ENCODE assay signal across 1 cellular context in genomic region chr5:147485046-147485445, GRCh38.
TF ChIP-seq lines count a peak whose summit lies in the region.

No MANE protein-coding gene starts in this region.

TF ChIP-seq in IMR-90, 13 proteins besides CTCF, POLR2A, EP300 and RAD21 (continued from another document):
- TF ChIP-seq ELK1 (IDR thresholded peaks at IDR 0.05; ENCODE audit: borderline replicate concordance, low read depth, low read length) (no peak), CEBPB (IDR thresholded peaks at IDR 0.05; ENCODE audit: low read depth, low read length) (no peak), FOS (IDR thresholded peaks at IDR 0.05; ENCODE audit: low read depth, low read length) (no peak)
